10 cellular contexts compared by ENCODE assay signal in the genomic region with DNA sequence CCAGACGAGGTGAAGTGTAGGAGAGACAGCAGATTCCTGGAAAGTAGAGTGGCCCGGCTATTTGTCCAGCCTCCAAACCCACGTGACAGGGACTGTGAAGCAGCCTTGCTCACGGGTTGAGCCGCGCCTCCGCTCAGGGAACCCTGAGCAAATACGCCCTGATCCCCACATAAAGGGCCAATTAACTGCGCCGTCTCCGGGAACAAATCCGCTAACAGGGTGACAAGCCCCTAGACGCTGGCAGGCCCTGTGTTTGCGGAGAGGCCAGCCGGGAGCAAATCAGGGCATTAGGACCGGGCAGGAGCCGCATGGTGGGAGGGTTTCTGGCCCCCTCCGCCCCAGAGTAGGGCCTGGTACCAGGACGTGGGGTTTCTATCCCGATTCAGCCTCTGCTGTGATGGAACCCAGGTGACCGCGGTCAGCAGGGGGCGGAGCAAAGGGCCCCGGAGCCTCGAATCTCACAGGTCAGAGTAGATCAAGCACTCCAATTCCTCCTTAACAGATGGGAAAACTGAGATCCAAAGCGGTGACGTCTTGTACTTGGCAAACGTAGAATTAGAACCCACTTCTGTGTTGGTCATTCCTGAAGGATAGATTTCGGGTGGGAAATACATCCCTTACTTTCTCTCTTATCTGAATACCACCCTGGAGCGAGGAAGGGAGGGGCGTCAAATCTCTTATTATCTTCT. TPM values are rescaled to one million over a fixed set of nuclear protein-coding genes. Genes with fewer than 3 reads are reported as not detected.
DNase-seq lines count a peak whose midpoint lies in the region; ATAC-seq and TF ChIP-seq lines count a peak whose summit lies in the region.
"Had no signal": no experiment of that assay in that cellular context is flagged by ENCODE, and none has a peak within 500 bp of the region (broad histone marks: within the 10 kb centered on the region; RNA-seq: fewer than 3 reads in every experiment).

No MANE protein-coding gene starts in this region.

- H3K4me3 ChIP-seq in AG04450 (ENCODE audit: low read depth, low read length), result peak overlapping the region; percentile 37

- CTCF ChIA-PET in AG04450 (lab: Charles Lee), result interaction anchor here (1.2 kb wide), 1 partner anchor 27 kb away, joined by 3 read pairs; no protein-coding TSS in a partner anchor

- no peak for ATAC-seq in HG03521 (IDR thresholded peaks at IDR 0.05; ENCODE audit: unreplicated experiment)
- ATAC-seq in HG02840 (IDR thresholded peaks at IDR 0.05; ENCODE audit: low FRiP score, unreplicated experiment), result no peak
- ATAC-seq in GM21447 (IDR thresholded peaks at IDR 0.05; ENCODE audit: unreplicated experiment), result no peak

- no peak overlapping the region for H3K27ac ChIP-seq in AG04450 (ENCODE audit: low read depth, low read length)

- no peak for TF ChIP-seq CTCF in AG04450 (IDR thresholded peaks at IDR 0.05; ENCODE audit: low read depth, low read length)

- no peaks in the 10 kb centered on the region; the same call in 1 of the 2 replicates for H3K9me3 ChIP-seq in AG04450 (ENCODE audit: control insufficient read depth, insufficient read depth, low read length)

- DNase-seq in AG04450 (ENCODE audit: low read depth, low spot score) (no peak), NCI-H1105 treated with DMSO at 0.1 percent for 48 hours (lab: John Stamatoyannopoulos, UW) (peak; percentile 61), epidermal melanocyte (ENCODE audit: insufficient read length, low spot score) (peak; percentile 61), mucosa of gallbladder (ENCODE audit: low spot score) (peak; percentile 44), NCI-H2081 (lab: John Stamatoyannopoulos, UW) (no peak)
- DNase-seq: stimulated activated CD4-positive, alpha-beta T cell treated with anti-CD3 and anti-CD28 coated beads, Interleukin-2, amount 100 ng/mL, for 24 hours; T-helper 1 cell had no signal

- peaks cover 82% of the 10 kb centered on the region for H3K27me3 ChIP-seq in AG04450 (ENCODE audit: control insufficient read depth, insufficient read depth, low read length)

- POLR2A ChIA-PET in AG04450 (lab: Yijun Ruan, JAX), result no interaction called here

RNA-seq across cellular contexts. Expression of a gene that starts 2.0 kb away (rescaled TPM):
- polyA plus RNA-seq in AG04450 (2011; rRNA removed), result 28.9 and 38.7 TPM in 2 replicates
- polyA minus RNA-seq in AG04450 (2011; rRNA and poly(A)+ RNA removed), result 14.9 and 22.3 TPM in 2 replicates
- 12.9 TPM for total RNA-seq in mucosa of gallbladder

RNA-seq across cellular contexts. Expression of a gene that starts 34.4 kb away (rescaled TPM):
- polyA plus RNA-seq in AG04450 (2011; rRNA removed), result 0.30 and 0.40 TPM in 2 replicates
- 0.78 and 0.92 TPM in 2 replicates for polyA minus RNA-seq in AG04450 (2011; rRNA and poly(A)+ RNA removed)
- 13.8 TPM for total RNA-seq in mucosa of gallbladder

RNA-seq across cellular contexts. Expression of a gene that starts 55.8 kb away (rescaled TPM):
- polyA plus RNA-seq in AG04450 (2011; rRNA removed), result 0.06 TPM in 1 of 2 replicates, not detected in the other
- 0.23 and 0.52 TPM in 2 replicates for polyA minus RNA-seq in AG04450 (2011; rRNA and poly(A)+ RNA removed)
- total RNA-seq in mucosa of gallbladder, result not detected

Comparison
In these comparisons a context has a peak if more than half of its experiments do, and no peak if none do; other contexts are left out.
1. DNase-seq: peak in NCI-H1105 treated with DMSO at 0.1 percent for 48 hours (single experiment), epidermal melanocyte (single experiment) and mucosa of gallbladder (single experiment); none in AG04450 (single experiment) and NCI-H2081 (0 of 2).